Comparison of ENCODE assay signal across 12 cellular contexts in genomic region chr7:108313086-108313485, GRCh38.
"Had no signal": no experiment of that assay in that cellular context is flagged by ENCODE, and none has a peak within 500 bp of the region (broad histone marks: within the 10 kb centered on the region; RNA-seq: fewer than 3 reads in every experiment).

No MANE protein-coding gene starts in this region.

- H3K9me3 ChIP-seq: body of pancreas, esophagus muscularis mucosa, tibial artery had no signal

- H3K4me3 Mint-ChIP-seq: activated naive CD8-positive, alpha-beta T cell treated with anti-CD3 and anti-CD28 coated beads, Interleukin-2, amount 10 ng/mL, durations not matched to agents 7 days and 5 days; mesothelial cell of epicardium; nephron had no signal

- DNase-seq: activated naive CD8-positive, alpha-beta T cell treated with anti-CD3 and anti-CD28 coated beads, Interleukin-2, amount 10 ng/mL, durations not matched to agents 7 days and 5 days; body of pancreas; islet precursor cell; stimulated activated CD4-positive, alpha-beta T cell treated with anti-CD3 and anti-CD28 coated beads, Interleukin-2, amount 100 ng/mL, for 24 hours; stimulated activated naive CD4-positive, alpha-beta T cell treated with Interleukin-2 at 50 U/mL for 16 hours; T1000; tibial artery had no signal

- H3K36me3 ChIP-seq: esophagus muscularis mucosa, tibial artery had no signal

- FAIRE-seq: colon had no signal

- H3K4me3 ChIP-seq: body of pancreas, esophagus muscularis mucosa, lung, tibial artery had no signal

- H3K27ac Mint-ChIP-seq: activated naive CD8-positive, alpha-beta T cell treated with anti-CD3 and anti-CD28 coated beads, Interleukin-2, amount 10 ng/mL, durations not matched to agents 7 days and 5 days; mesothelial cell of epicardium; nephron had no signal

- H3K27me3 ChIP-seq: body of pancreas, esophagus muscularis mucosa, tibial artery had no signal

- H3K9me3 Mint-ChIP-seq: mesothelial cell of epicardium, nephron had no signal

- H3K4me1 ChIP-seq: tibial artery had no signal

- H3K27ac ChIP-seq: body of pancreas, esophagus muscularis mucosa, tibial artery had no signal

- H3K4me1 Mint-ChIP-seq: activated naive CD8-positive, alpha-beta T cell treated with anti-CD3 and anti-CD28 coated beads, Interleukin-2, amount 10 ng/mL, durations not matched to agents 7 days and 5 days; mesothelial cell of epicardium; nephron had no signal

- H3K27me3 Mint-ChIP-seq: activated naive CD8-positive, alpha-beta T cell treated with anti-CD3 and anti-CD28 coated beads, Interleukin-2, amount 10 ng/mL, durations not matched to agents 7 days and 5 days had no signal

- H3K36me3 Mint-ChIP-seq: activated naive CD8-positive, alpha-beta T cell treated with anti-CD3 and anti-CD28 coated beads, Interleukin-2, amount 10 ng/mL, durations not matched to agents 7 days and 5 days; mesothelial cell of epicardium had no signal
